In the genomic region with DNA sequence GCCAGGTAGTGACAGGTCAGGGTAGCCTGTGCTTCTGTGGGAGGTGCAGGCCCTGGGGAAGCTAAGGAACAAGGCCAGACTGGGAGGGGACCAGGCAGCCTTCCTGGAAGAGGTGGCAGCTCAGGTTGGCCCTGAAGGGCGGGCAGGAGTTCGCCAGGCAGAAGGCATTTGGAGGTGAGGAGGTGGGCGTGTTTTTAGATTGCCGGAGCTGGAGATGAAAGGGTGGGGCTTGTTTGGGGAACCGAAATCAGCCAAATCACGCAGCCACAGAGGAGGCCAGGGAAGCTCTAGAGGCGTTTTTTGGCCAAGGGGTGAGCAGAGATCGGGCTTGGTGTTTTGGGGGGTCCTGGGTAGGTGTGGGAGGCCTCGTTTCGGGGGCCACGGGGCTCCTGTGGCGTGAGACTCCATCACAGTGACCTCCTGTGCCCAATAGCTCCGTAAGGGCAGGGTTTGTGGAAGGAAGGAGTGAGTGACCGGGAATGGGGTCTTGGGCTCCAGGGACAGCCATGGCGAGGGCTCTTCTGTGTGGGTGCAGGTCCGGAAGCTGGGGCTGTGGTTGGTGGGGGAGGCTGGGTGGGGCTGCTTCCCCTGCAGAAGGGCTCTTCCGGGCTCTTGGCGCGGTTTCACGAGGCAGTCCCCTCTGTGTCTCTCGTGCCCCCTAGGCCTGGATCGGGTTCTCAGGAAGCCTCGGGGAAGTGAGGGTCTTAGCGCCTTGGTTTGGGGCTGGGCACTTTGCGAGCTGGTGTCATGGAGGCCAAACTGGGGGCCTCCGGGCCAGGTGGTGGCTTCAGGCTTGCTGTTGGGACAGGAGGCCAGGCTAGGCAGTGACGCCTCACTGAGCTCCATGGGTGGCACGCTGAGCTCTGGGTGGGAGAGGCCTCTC, we compare ENCODE assay signal across 1 cellular context.
TF ChIP-seq lines count a peak whose summit lies in the region.

No MANE protein-coding gene starts in this region.

TF ChIP-seq in GM12878, 131 proteins besides CTCF, POLR2A, EP300 and RAD21 (continued from another document):
- TF ChIP-seq BCLAF1 (IDR thresholded peaks at IDR 0.05) (no peak), SIN3A (IDR thresholded peaks at IDR 0.05; ENCODE audit: low read depth, low read length) (no peak), SRF (IDR thresholded peaks at IDR 0.05; ENCODE audit: low read depth in 2 of 2, low read length in 2 of 2) (no peak), IRF3 (IDR thresholded peaks at IDR 0.05) (no peak)
